ENCODE assay signal across 8 cellular contexts in genomic region chr19:14496029-14496848, GRCh38. TPM values are rescaled to one million over a fixed set of nuclear protein-coding genes. Genes with fewer than 3 reads are reported as not detected.
DNase-seq lines count a peak whose midpoint lies in the region; TF ChIP-seq lines count a peak whose summit lies in the region.

A gene with protein sequence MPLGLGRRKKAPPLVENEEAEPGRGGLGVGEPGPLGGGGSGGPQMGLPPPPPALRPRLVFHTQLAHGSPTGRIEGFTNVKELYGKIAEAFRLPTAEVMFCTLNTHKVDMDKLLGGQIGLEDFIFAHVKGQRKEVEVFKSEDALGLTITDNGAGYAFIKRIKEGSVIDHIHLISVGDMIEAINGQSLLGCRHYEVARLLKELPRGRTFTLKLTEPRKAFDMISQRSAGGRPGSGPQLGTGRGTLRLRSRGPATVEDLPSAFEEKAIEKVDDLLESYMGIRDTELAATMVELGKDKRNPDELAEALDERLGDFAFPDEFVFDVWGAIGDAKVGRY (minus strand): TSS chr19:14496127. CDS start chr19:14482976, 13,151 bp downstream.

- no peaks in the 10 kb centered on the region for H3K9me3 Mint-ChIP-seq in T-helper 2 cell treated with Interferon-gamma antibody and Interleukin-4, amounts not matched to agents 5 μg/mL and 100 μg/mL, for 36 hours

- no peaks in the 10 kb centered on the region for H3K9me3 ChIP-seq in left ventricle myocardium inferior (replicated peaks)
- no peaks in the 10 kb centered on the region for H3K9me3 ChIP-seq in transverse colon

- in situ Hi-C loops in transverse colon (cut with MboI; ENCODE audit: low pct_ligation_motif_present in 1 of 4, low pct_unique_long_range_greater_than_20kb in 1 of 4, low sequenced_read_pairs in 3 of 4), result no loop called here

- H3K4me1 Mint-ChIP-seq in T-helper 2 cell treated with Interferon-gamma antibody and Interleukin-4, amounts not matched to agents 5 μg/mL and 100 μg/mL, for 36 hours (ENCODE audit: low read depth), result peaks cover 18% of the 10 kb centered on the region

- peak; percentile 43 for TF ChIP-seq POLR2A in transverse colon (IDR thresholded peaks at IDR 0.05)

- peak within 1 kb of the TSS; percentile 85 for H3K4me3 Mint-ChIP-seq in T-helper 2 cell treated with Interferon-gamma antibody and Interleukin-4, amounts not matched to agents 5 μg/mL and 100 μg/mL, for 36 hours

- POLR2A ChIA-PET in HEK293T (lab: Yijun Ruan, JAX), result interaction anchor here (1.0 to 3.5 kb wide), 7 partner anchors 9 to 543 kb away, joined by 3 to 27 read pairs (median 3); partner anchors contain the start of genes DCAF15 and DNAJB1

- no peaks in the 10 kb centered on the region for H3K27me3 Mint-ChIP-seq in T-helper 2 cell treated with Interferon-gamma antibody and Interleukin-4, amounts not matched to agents 5 μg/mL and 100 μg/mL, for 36 hours (ENCODE audit: low read depth)

- CTCF ChIA-PET in HEK293T (lab: Yijun Ruan, JAX), result no interaction called here

- 18% methylated on average over 18 of the region's 71 CpGs; no CpG with 5 or more reads in 1 of the 2 donors for WGBS in transverse colon (ENCODE audit: low coverage in 1 of 2), 2 donors

- H3K27me3 ChIP-seq in left ventricle myocardium inferior (ENCODE audit: low read depth) (no peaks in the 10 kb centered on the region), transverse colon (no peaks in the 10 kb centered on the region)

- H3K36me3 Mint-ChIP-seq in T-helper 2 cell treated with Interferon-gamma antibody and Interleukin-4, amounts not matched to agents 5 μg/mL and 100 μg/mL, for 36 hours (ENCODE audit: low read depth), result peaks cover 3% of the 10 kb centered on the region

- H3K4me1 ChIP-seq in left ventricle myocardium inferior, result peaks cover 30% of the 10 kb centered on the region
- peaks cover 25 to 61% (median 46%) of the 10 kb centered on the region in 4 donors for H3K4me1 ChIP-seq in transverse colon

- H3K27ac Mint-ChIP-seq in T-helper 2 cell treated with Interferon-gamma antibody and Interleukin-4, amounts not matched to agents 5 μg/mL and 100 μg/mL, for 36 hours, result peak within 1 kb of the TSS; percentile 62

- TF ChIP-seq CTCF in left ventricle myocardium inferior (IDR thresholded peaks at IDR 0.05; ENCODE audit: borderline replicate concordance), result no peak
- TF ChIP-seq CTCF in transverse colon (IDR thresholded peaks at IDR 0.05), result no peak

- intact Hi-C loops in left ventricle myocardium inferior (cut with micrococcal nuclease) (no loop called here), posterior cingulate gyrus (cut with DNase I) (loop anchor here (2.0 kb wide), 1 partner anchor 21 kb away; no protein-coding TSS in a partner anchor), transverse colon (cut with DNase I; ENCODE audit: low total_unique reads) (no loop called here)

- H3K4me3 ChIP-seq in left ventricle myocardium inferior (peak within 1 kb of the TSS; percentile 96), transverse colon (peak within 1 kb of the TSS; percentile 93 to 96 (median 94))

- peak; percentile 31 for TF ChIP-seq EP300 in transverse colon (IDR thresholded peaks at IDR 0.05; ENCODE audit: low read depth)

- H3K27ac ChIP-seq in left ventricle myocardium inferior (replicated peaks) (peak within 1 kb of the TSS; percentile 83), transverse colon (peak within 1 kb of the TSS; percentile 86 to 94 (median 90))

- H3K36me3 ChIP-seq in left ventricle myocardium inferior (peaks cover 11% of the 10 kb centered on the region), transverse colon (peaks cover 0 to under 1% (median 0%) of the 10 kb centered on the region in 4 donors)

- DNase-seq in DMS53 (lab: John Stamatoyannopoulos, UW), result peak; percentile 98
- peak; percentile 99 for DNase-seq in HEK293T (ENCODE audit: extremely low spot score)
- peak; percentile 97 for DNase-seq in NCI-H1694 treated with DMSO at 0.1 percent for 48 hours (lab: John Stamatoyannopoulos, UW)
- DNase-seq in T-helper 2 cell treated with Interferon-gamma antibody and Interleukin-4, amounts not matched to agents 5 μg/mL and 100 μg/mL, for 36 hours (ENCODE audit: low spot score), result peak; percentile 88
- peak; percentile 83 to 100 (median 98) for DNase-seq in anterior cingulate cortex (lab: John Stamatoyannopoulos, UW)
- peak; percentile 96 for DNase-seq in left ventricle myocardium inferior
- DNase-seq in posterior cingulate gyrus, result peak; percentile 96 to 100 (median 98)
- DNase-seq in transverse colon, result peak; percentile 97

TF ChIP-seq in HEK293T, 16 proteins besides CTCF, POLR2A, EP300 and RAD21:
- peak; percentile 61; the same call in 1 of the 2 replicates for TF ChIP-seq BHLHE40 (IDR thresholded peaks at IDR 0.05; ENCODE audit: borderline replicate concordance)
- TF ChIP-seq, protein P1, sequence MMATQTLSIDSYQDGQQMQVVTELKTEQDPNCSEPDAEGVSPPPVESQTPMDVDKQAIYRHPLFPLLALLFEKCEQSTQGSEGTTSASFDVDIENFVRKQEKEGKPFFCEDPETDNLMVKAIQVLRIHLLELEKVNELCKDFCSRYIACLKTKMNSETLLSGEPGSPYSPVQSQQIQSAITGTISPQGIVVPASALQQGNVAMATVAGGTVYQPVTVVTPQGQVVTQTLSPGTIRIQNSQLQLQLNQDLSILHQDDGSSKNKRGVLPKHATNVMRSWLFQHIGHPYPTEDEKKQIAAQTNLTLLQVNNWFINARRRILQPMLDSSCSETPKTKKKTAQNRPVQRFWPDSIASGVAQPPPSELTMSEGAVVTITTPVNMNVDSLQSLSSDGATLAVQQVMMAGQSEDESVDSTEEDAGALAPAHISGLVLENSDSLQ (IDR thresholded peaks at IDR 0.05), result peak; percentile 94
- no peak; the same call in 1 of the 2 replicates for TF ChIP-seq LEF1 (IDR thresholded peaks at IDR 0.05; ENCODE audit: borderline replicate concordance)
- 0 out of 2 replicates have a peak, but pooled peaks have one; percentile 58 for TF ChIP-seq HDGF (IDR thresholded peaks at IDR 0.05; ENCODE audit: borderline replicate concordance)
- 0 out of 2 replicates have a peak, but pooled peaks have one; percentile 21 for TF ChIP-seq FOXM1 (IDR thresholded peaks at IDR 0.05; ENCODE audit: borderline replicate concordance)
- TF ChIP-seq ARNT (IDR thresholded peaks at IDR 0.05), result no peak
- peak; percentile 93 for TF ChIP-seq L3MBTL2 (conservative IDR thresholded peaks at IDR 0.05)

RNA-seq across cellular contexts. Expression of the gene that starts here (rescaled TPM):
- total RNA-seq in left ventricle myocardium inferior, result 45.5 TPM
- total RNA-seq in transverse colon, result 100 to 1,000 TPM; 295 to 569 (median 362) TPM

Comparison
In these comparisons a context has a peak if more than half of its experiments do, and no peak if none do; other contexts are left out.
1. Peak in every context shown above with its lines: DNase-seq, H3K4me3 ChIP-seq and H3K27ac ChIP-seq.